20 cellular contexts compared by ENCODE assay signal in genomic region chr2:227653419-227653818, GRCh38. TPM values are rescaled to one million over a fixed set of nuclear protein-coding genes. Genes with fewer than 3 reads are reported as not detected.
DNase-seq lines count a peak whose midpoint lies in the region; ATAC-seq, FAIRE-seq and TF ChIP-seq lines count a peak whose summit lies in the region.
"Had no signal": no experiment of that assay in that cellular context is flagged by ENCODE, and none has a peak within 500 bp of the region (broad histone marks: within the 10 kb centered on the region; RNA-seq: fewer than 3 reads in every experiment).

No MANE protein-coding gene starts in this region.

- TF ChIP-seq RAD21 in liver (IDR thresholded peaks at IDR 0.05) = peak; percentile 43 to 61

- TF ChIP-seq POLR2A in tibial nerve (IDR thresholded peaks at IDR 0.05) = no peak

- H3K36me3 ChIP-seq in liver (ENCODE audit: control insufficient read depth in 4 of 4, insufficient read depth in 3 of 4, low read depth in 1 of 4, low read length in 3 of 4) (no peaks in the 10 kb centered on the region), tibial nerve (no peaks in the 10 kb centered on the region), left ventricle myocardium inferior (no peaks in the 10 kb centered on the region)
- H3K36me3 ChIP-seq: lower lobe of right lung, Peyer's patch, stomach had no signal

- DNase-seq in AG08395 (ENCODE audit: low spot score) (peak; percentile 11), HTR-8/SVneo (ENCODE audit: insufficient read length, low spot score) (peak; percentile 6), epithelial cell of prostate (ENCODE audit: low read depth, low spot score) (no peak), tibial nerve (ENCODE audit: low spot score in 2 of 2) (no peak), NCI-H2029 treated with DMSO at 0.1 percent for 48 hours (lab: John Stamatoyannopoulos, UW) (no peak), left ventricle myocardium inferior (no peak)
- DNase-seq: activated CD4-positive, alpha-beta T cell treated with anti-CD3 and anti-CD28 coated beads, Interleukin-2, amount 50 U/mL, for 1 hour; activated T-cell treated with anti-CD3 and anti-CD28 coated beads, Interleukin-2, amount 50 U/mL, for 24 hours; effector CD8-positive, alpha-beta T cell; lower lobe of right lung; natural killer cell; NCI-H1048; NCI-H774; Peyer's patch; stomach had no signal

- peak overlapping the region; percentile 17 for H3K27ac ChIP-seq in epithelial cell of prostate
- H3K27ac ChIP-seq in liver (ENCODE audit: low read depth in 1 of 2, low read length in 2 of 2) = peak overlapping the region; percentile 57 to 79
- no peak overlapping the region for H3K27ac ChIP-seq in tibial nerve
- H3K27ac ChIP-seq in left ventricle myocardium inferior (replicated peaks) = no peak overlapping the region
- H3K27ac ChIP-seq: lower lobe of right lung, Peyer's patch, stomach had no signal

- FAIRE-seq in HTR-8/SVneo (lab: Jason Lieb, UNC) = peak; percentile 13
- FAIRE-seq: GM18507, TTC549 had no signal

- 18% methylated on average over 4 of the region's 4 CpGs for WGBS in liver
- 49 to 51% methylated on average over 4 of the region's 4 CpGs for WGBS in tibial nerve, 2 donors

- H3K4me1 ChIP-seq in liver (ENCODE audit: control insufficient read depth in 4 of 4, insufficient read depth in 4 of 4, low read length in 3 of 4) (peaks cover 0 to 7% (median 2%) of the 10 kb centered on the region in 4 donors), tibial nerve (no peaks in the 10 kb centered on the region), left ventricle myocardium inferior (no peaks in the 10 kb centered on the region)
- H3K4me1 ChIP-seq: Peyer's patch had no signal

- no peak overlapping the region for H3K4me3 ChIP-seq in liver (ENCODE audit: low read depth in 1 of 3, low read length in 3 of 3)
- no peak overlapping the region for H3K4me3 ChIP-seq in tibial nerve
- no peak overlapping the region for H3K4me3 ChIP-seq in left ventricle myocardium inferior
- H3K4me3 ChIP-seq: lower lobe of right lung, Peyer's patch, stomach had no signal

- no peaks in the 10 kb centered on the region for H3K9me3 ChIP-seq in liver (ENCODE audit: control insufficient read depth in 4 of 4, low read length in 3 of 4)
- no peaks in the 10 kb centered on the region for H3K9me3 ChIP-seq in tibial nerve
- no peaks in the 10 kb centered on the region for H3K9me3 ChIP-seq in left ventricle myocardium inferior (replicated peaks)
- H3K9me3 ChIP-seq: lower lobe of right lung, Peyer's patch, stomach had no signal

- no peaks in the 10 kb centered on the region for H3K27me3 ChIP-seq in liver (ENCODE audit: control insufficient read depth in 4 of 4, insufficient read depth in 4 of 4, low read length in 3 of 4)
- no peaks in the 10 kb centered on the region for H3K27me3 ChIP-seq in tibial nerve
- H3K27me3 ChIP-seq in left ventricle myocardium inferior (ENCODE audit: low read depth) = peaks cover 13% of the 10 kb centered on the region
- H3K27me3 ChIP-seq: Peyer's patch, stomach had no signal

- intact Hi-C loops in left ventricle myocardium inferior (cut with micrococcal nuclease) = no loop called here

- peak in 1 of 2 donors; percentile 49 for TF ChIP-seq EP300 in tibial nerve (IDR thresholded peaks at IDR 0.05)

- no peak for TF ChIP-seq CTCF in liver (IDR thresholded peaks at IDR 0.05; ENCODE audit: low read depth, low read length, missing input control)
- no peak for TF ChIP-seq CTCF in tibial nerve (IDR thresholded peaks at IDR 0.05)
- no peak for TF ChIP-seq CTCF in left ventricle myocardium inferior (IDR thresholded peaks at IDR 0.05; ENCODE audit: borderline replicate concordance)

- H3K9ac ChIP-seq in liver (ENCODE audit: low read depth in 1 of 2, low read length in 2 of 2) = no peak overlapping the region

- ATAC-seq in GM19455 (IDR thresholded peaks at IDR 0.05; ENCODE audit: unreplicated experiment) = no peak
- ATAC-seq: lower lobe of right lung, natural killer cell had no signal

TF ChIP-seq in liver, 16 proteins besides CTCF, POLR2A, EP300 and RAD21:
- TF ChIP-seq GABPA (IDR thresholded peaks at IDR 0.05 in 1 of 2, conservative IDR thresholded peaks at IDR 0.05 in 1 of 2) (peak in 1 of 2 donors; percentile 32), NR2F2 (IDR thresholded peaks at IDR 0.05) (no peak), YY1 (IDR thresholded peaks at IDR 0.05) (peak; percentile 84), FOXA2 (IDR thresholded peaks at IDR 0.05) (peak; percentile 91), FOXA1 (IDR thresholded peaks at IDR 0.05) (peak; percentile 84), HNF4A (conservative IDR thresholded peaks at IDR 0.05) (peak; percentile 92 to 96), RXRA (IDR thresholded peaks at IDR 0.05) (peak; percentile 78 to 91), JUND (IDR thresholded peaks at IDR 0.05) (peak in 1 of 2 donors; percentile 94), HNF4G (IDR thresholded peaks at IDR 0.05) (peak; percentile 78), ATF3 (IDR thresholded peaks at IDR 0.05) (peak; percentile 78), REST (IDR thresholded peaks at IDR 0.05) (peak; percentile 36), TAF1 (conservative IDR thresholded peaks at IDR 0.05) (no peak), SP1 (IDR thresholded peaks at IDR 0.05) (peak; percentile 78), EGR1 (IDR thresholded peaks at IDR 0.05; ENCODE audit: low read depth in 2 of 2) (peak in 1 of 2 donors; percentile 52)
- TF ChIP-seq, protein P1, sequence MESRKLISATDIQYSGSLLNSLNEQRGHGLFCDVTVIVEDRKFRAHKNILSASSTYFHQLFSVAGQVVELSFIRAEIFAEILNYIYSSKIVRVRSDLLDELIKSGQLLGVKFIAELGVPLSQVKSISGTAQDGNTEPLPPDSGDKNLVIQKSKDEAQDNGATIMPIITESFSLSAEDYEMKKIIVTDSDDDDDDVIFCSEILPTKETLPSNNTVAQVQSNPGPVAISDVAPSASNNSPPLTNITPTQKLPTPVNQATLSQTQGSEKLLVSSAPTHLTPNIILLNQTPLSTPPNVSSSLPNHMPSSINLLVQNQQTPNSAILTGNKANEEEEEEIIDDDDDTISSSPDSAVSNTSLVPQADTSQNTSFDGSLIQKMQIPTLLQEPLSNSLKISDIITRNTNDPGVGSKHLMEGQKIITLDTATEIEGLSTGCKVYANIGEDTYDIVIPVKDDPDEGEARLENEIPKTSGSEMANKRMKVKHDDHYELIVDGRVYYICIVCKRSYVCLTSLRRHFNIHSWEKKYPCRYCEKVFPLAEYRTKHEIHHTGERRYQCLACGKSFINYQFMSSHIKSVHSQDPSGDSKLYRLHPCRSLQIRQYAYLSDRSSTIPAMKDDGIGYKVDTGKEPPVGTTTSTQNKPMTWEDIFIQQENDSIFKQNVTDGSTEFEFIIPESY (IDR thresholded peaks at IDR 0.05) = peak; percentile 77
- TF ChIP-seq, protein P2, sequence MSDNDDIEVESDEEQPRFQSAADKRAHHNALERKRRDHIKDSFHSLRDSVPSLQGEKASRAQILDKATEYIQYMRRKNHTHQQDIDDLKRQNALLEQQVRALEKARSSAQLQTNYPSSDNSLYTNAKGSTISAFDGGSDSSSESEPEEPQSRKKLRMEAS (IDR thresholded peaks at IDR 0.05) = peak; percentile 80

RNA-seq across cellular contexts. Expression of gene SCYGR5, which starts 13.2 kb away (rescaled TPM):
- total RNA-seq in liver (not detected), tibial nerve (not detected), left ventricle myocardium inferior (not detected)
- not detected for polyA plus RNA-seq in liver
- total RNA-seq: cardiac septum, lower lobe of right lung, natural killer cell, Peyer's patch, stomach had no signal
- polyA plus RNA-seq: stomach had no signal

RNA-seq across cellular contexts. Expression of gene SCYGR4, which starts 36.1 kb away (rescaled TPM):
- total RNA-seq in liver = not detected
- not detected for polyA plus RNA-seq in liver
- not detected for total RNA-seq in tibial nerve
- not detected for total RNA-seq in left ventricle myocardium inferior
- total RNA-seq: cardiac septum, lower lobe of right lung, natural killer cell, Peyer's patch, stomach had no signal
- polyA plus RNA-seq: stomach had no signal

RNA-seq across cellular contexts. Expression of gene SCYGR3, which starts 38.8 kb away (rescaled TPM):
- total RNA-seq in liver (not detected), tibial nerve (not detected), left ventricle myocardium inferior (not detected)
- not detected for polyA plus RNA-seq in liver
- total RNA-seq: cardiac septum, lower lobe of right lung, natural killer cell, Peyer's patch, stomach had no signal
- polyA plus RNA-seq: stomach had no signal

RNA-seq across cellular contexts. Expression of gene SCYGR2, which starts 54.7 kb away (rescaled TPM):
- total RNA-seq in liver (not detected), tibial nerve (not detected), left ventricle myocardium inferior (not detected)
- not detected for polyA plus RNA-seq in liver
- total RNA-seq: cardiac septum, lower lobe of right lung, natural killer cell, Peyer's patch, stomach had no signal
- polyA plus RNA-seq: stomach had no signal

Comparison
In these comparisons a context has a peak if more than half of its experiments do, and no peak if none do; other contexts are left out.
1. DNase-seq: peak in AG08395 (single experiment) and HTR-8/SVneo (single experiment); none in epithelial cell of prostate (single experiment), tibial nerve (0 of 2), NCI-H2029 treated with DMSO at 0.1 percent for 48 hours (single experiment) and left ventricle myocardium inferior (single experiment).
2. H3K27ac ChIP-seq: peak in epithelial cell of prostate (single experiment) and liver (2 of 2); none in tibial nerve (0 of 4) and left ventricle myocardium inferior (single experiment).